8 cellular contexts compared by ENCODE assay signal in genomic region chr9:113375057-113376023, GRCh38. TPM values are rescaled to one million over a fixed set of nuclear protein-coding genes. Genes with fewer than 3 reads are reported as not detected.
DNase-seq lines count a peak whose midpoint lies in the region; ATAC-seq, FAIRE-seq and TF ChIP-seq lines count a peak whose summit lies in the region.

No MANE protein-coding gene starts in this region.

- peak overlapping the region; percentile 87 for H3K4me2 ChIP-seq in HepG2 (ENCODE audit: low read depth, low read length)

- TF ChIP-seq POLR2A in HepG2 (IDR thresholded peaks at IDR 0.05; ENCODE audit: insufficient read depth in 1 of 2, low read depth in 2 of 2, low read length in 2 of 2), result no peak

- H3K27ac Mint-ChIP-seq in activated naive CD8-positive, alpha-beta T cell treated with anti-CD3 and anti-CD28 coated beads, Interleukin-2, amount 50 U/mL, for 24 hours, result peak overlapping the region; percentile 61
- H3K27ac Mint-ChIP-seq in type B pancreatic cell, result peak overlapping the region; percentile 86

- CTCF ChIA-PET in HepG2 (lab: Yijun Ruan, JAX; ENCODE audit: low intra/inter-chr PET ratio, low total read pairs), result no interaction called here

- ATAC-seq in heart right ventricle (no peak), right cardiac atrium (no peak), HepG2 (no peak), GM21447 (IDR thresholded peaks at IDR 0.05; ENCODE audit: unreplicated experiment) (no peak), GM18907 (IDR thresholded peaks at IDR 0.05; ENCODE audit: unreplicated experiment) (no peak)
- ATAC-seq in activated naive CD8-positive, alpha-beta T cell treated with anti-CD3 and anti-CD28 coated beads, Interleukin-2, amount 50 U/mL, for 24 hours, result no peak

- no peak for FAIRE-seq in HepG2 (lab: Jason Lieb, UNC)

- H3K4me3 ChIP-seq in heart right ventricle (peak overlapping the region in 7 of 10 donors; percentile 66 to 98 (median 86)), right cardiac atrium (ENCODE audit: low read length) (no peak overlapping the region), HepG2 (replicated peaks in 1 of 3; ENCODE audit: insufficient read depth in 1 of 3, low read depth in 2 of 3, low read length in 3 of 3) (peak overlapping the region; percentile 80 to 99 (median 84))

- in situ Hi-C loops in HepG2 (cut with HindIII; ENCODE audit: extremely low pct_ligation_motif_present, low pct_unique_long_range_greater_than_20kb), result no loop called here

- H3K27me3 ChIP-seq in heart right ventricle (no peaks in the 10 kb centered on the region), right cardiac atrium (ENCODE audit: control insufficient read depth, insufficient read depth) (no peaks in the 10 kb centered on the region), HepG2 (ENCODE audit: control insufficient read depth in 1 of 2, insufficient read depth in 2 of 2, low read length in 2 of 2) (no peaks in the 10 kb centered on the region)

- POLR2A ChIA-PET in HepG2 (lab: Yijun Ruan, JAX), result interaction anchor here (0.7 to 3.5 kb wide), 4 partner anchors 9 to 25 kb away, joined by 4 to 35 read pairs (median 12); partner anchors contain the start of gene ALAD

- DNase-seq in heart right ventricle, result no peak
- DNase-seq in right cardiac atrium, result no peak
- no peak for DNase-seq in activated naive CD8-positive, alpha-beta T cell treated with anti-CD3 and anti-CD28 coated beads, Interleukin-2, amount 50 U/mL, for 24 hours
- no peak for DNase-seq in HepG2 (ENCODE audit: low spot score)
- no peak for DNase-seq in type B pancreatic cell (ENCODE audit: extremely low spot score, unreplicated experiment)
- no peak for DNase-seq in SKM-1 (lab: John Stamatoyannopoulos, UW; ENCODE audit: unreplicated experiment)

- WGBS in heart right ventricle, 2 donors, result 81 to 86% methylated on average over 6 of the region's 6 CpGs
- 90% methylated on average over 6 of the region's 6 CpGs for WGBS in right cardiac atrium
- WGBS in HepG2 (ENCODE audit: low lambda C conversion rate), result 59% methylated on average over 6 of the region's 6 CpGs

- H3K4me3 Mint-ChIP-seq in activated naive CD8-positive, alpha-beta T cell treated with anti-CD3 and anti-CD28 coated beads, Interleukin-2, amount 50 U/mL, for 24 hours, result peak overlapping the region; percentile 78
- H3K4me3 Mint-ChIP-seq in type B pancreatic cell, result peak overlapping the region; percentile 89

- H3K4me1 ChIP-seq in heart right ventricle, result peaks cover 0 to 17% (median 11%) of the 10 kb centered on the region in 9 donors
- H3K4me1 ChIP-seq in right cardiac atrium (ENCODE audit: control insufficient read depth, insufficient read depth, low read length), result peaks cover 2% of the 10 kb centered on the region
- peaks cover 74% of the 10 kb centered on the region for H3K4me1 ChIP-seq in HepG2 (ENCODE audit: insufficient read depth, low read length)

- BruUV-seq in HepG2 (replicated peaks; lab: Mats Ljungman, UMichigan), result TSS peak; percentile 70

- peaks cover 0 to 27% (median 16%) of the 10 kb centered on the region in 9 donors for H3K36me3 ChIP-seq in heart right ventricle
- H3K36me3 ChIP-seq in HepG2 (replicated peaks in 1 of 2; ENCODE audit: control insufficient read depth in 1 of 2, insufficient read depth in 2 of 2, low read length in 2 of 2), result peaks cover 4 to 10% of the 10 kb centered on the region in 2 experiments; a peak in 3 of 5 replicates

- intact Hi-C loops in heart right ventricle (cut with DNase I) (loop anchor here in 1 of 10 donors (5.0 kb wide), 1 partner anchor 33 kb away; the partner anchor contains the start of gene WDR31), right cardiac atrium (cut with DNase I) (no loop called here), HepG2 (cut with micrococcal nuclease; ENCODE audit: unreplicated experiment) (no loop called here)

- no peak for TF ChIP-seq CTCF in heart right ventricle (IDR thresholded peaks at IDR 0.05)
- TF ChIP-seq CTCF in HepG2 (CRISPR knock-in tag; IDR thresholded peaks at IDR 0.05), result no peak
- no peak for TF ChIP-seq CTCF in type B pancreatic cell (conservative IDR thresholded peaks at IDR 0.05)

- no peak overlapping the region for H2AFZ ChIP-seq in HepG2 (ENCODE audit: low read length)

- H3K9ac ChIP-seq in HepG2 (ENCODE audit: insufficient read depth, low read depth, low read length), result peak overlapping the region; percentile 89

- no peaks in the 10 kb centered on the region for H3K36me3 Mint-ChIP-seq in activated naive CD8-positive, alpha-beta T cell treated with anti-CD3 and anti-CD28 coated beads, Interleukin-2, amount 50 U/mL, for 24 hours (ENCODE audit: low read depth)
- peaks cover 10% of the 10 kb centered on the region for H3K36me3 Mint-ChIP-seq in type B pancreatic cell

- H3K9me3 ChIP-seq in heart right ventricle (no peaks in the 10 kb centered on the region), right cardiac atrium (ENCODE audit: control insufficient read depth, low read length) (no peaks in the 10 kb centered on the region), HepG2 (ENCODE audit: low read length) (no peaks in the 10 kb centered on the region)

- no peak for TF ChIP-seq RAD21 in HepG2 (CRISPR knock-in tag; IDR thresholded peaks at IDR 0.05)

- H3K9me3 Mint-ChIP-seq in activated naive CD8-positive, alpha-beta T cell treated with anti-CD3 and anti-CD28 coated beads, Interleukin-2, amount 50 U/mL, for 24 hours, result no peaks in the 10 kb centered on the region
- no peaks in the 10 kb centered on the region for H3K9me3 Mint-ChIP-seq in type B pancreatic cell

- H3K79me2 ChIP-seq in HepG2 (ENCODE audit: insufficient read depth, low read length), result peaks cover 15% of the 10 kb centered on the region

- H3K27ac ChIP-seq in heart right ventricle, result peak overlapping the region in 1 of 10 donors; percentile 5
- no peak overlapping the region for H3K27ac ChIP-seq in right cardiac atrium (ENCODE audit: low read length)
- peak overlapping the region; percentile 94 for H3K27ac ChIP-seq in HepG2 (ENCODE audit: extremely low read length, insufficient read depth, low read length)

- peaks cover 13% of the 10 kb centered on the region for H3K4me1 Mint-ChIP-seq in activated naive CD8-positive, alpha-beta T cell treated with anti-CD3 and anti-CD28 coated beads, Interleukin-2, amount 50 U/mL, for 24 hours
- peaks cover 22% of the 10 kb centered on the region for H3K4me1 Mint-ChIP-seq in type B pancreatic cell (ENCODE audit: unreplicated experiment)

- no peak for TF ChIP-seq EP300 in HepG2 (IDR thresholded peaks at IDR 0.05; ENCODE audit: low read depth in 2 of 2, low read length in 2 of 2)
- TF ChIP-seq EP300 in HepG2 (CRISPR knock-in tag; IDR thresholded peaks at IDR 0.05; ENCODE audit: borderline replicate concordance), result no peak

- peaks cover 16% of the 10 kb centered on the region for H4K20me1 ChIP-seq in HepG2 (ENCODE audit: insufficient read depth, low read length)

- peaks cover 5% of the 10 kb centered on the region for H3K27me3 Mint-ChIP-seq in activated naive CD8-positive, alpha-beta T cell treated with anti-CD3 and anti-CD28 coated beads, Interleukin-2, amount 50 U/mL, for 24 hours
- H3K27me3 Mint-ChIP-seq in type B pancreatic cell, result no peaks in the 10 kb centered on the region

RNA-seq across cellular contexts. Expression of gene HDHD3, which starts 1.4 kb away (rescaled TPM):
- total RNA-seq in heart right ventricle (10 to 100 TPM; 10.9 to 40.3 (median 17.2) TPM), right cardiac atrium (10 to 100 TPM; 11.0 to 20.0 (median 15.9) TPM), HepG2 (2016; rRNA removed; fragmentation: Illumina TruSeq; extraction: Trizol) (23.0 and 23.1 TPM in 2 replicates), type B pancreatic cell (ENCODE audit: low replicate concordance) (33.9 and 53.1 TPM in 2 replicates)
- polyA plus RNA-seq in heart right ventricle (10 to 100 TPM; 20.0 to 42.5 TPM), right cardiac atrium (19.6 TPM), HepG2 (2011; rRNA removed) (38.5 and 52.1 TPM in 2 replicates)
- 9.0 and 12.1 TPM in 2 replicates for total RNA-seq in HepG2 (2016; cell fraction: cytosol; rRNA removed; fragmentation: Illumina TruSeq; extraction: Trizol; ENCODE audit: low read depth)
- total RNA-seq in HepG2 (2016; cell fraction: insoluble cytoplasmic fraction; rRNA removed; fragmentation: Illumina TruSeq; extraction: Trizol), result 24.5 and 26.6 TPM in 2 replicates
- total RNA-seq in HepG2 (2016; cell fraction: membrane; rRNA removed; fragmentation: Illumina TruSeq; extraction: Trizol), result 14.8 and 21.9 TPM in 2 replicates
- 20.3 and 23.2 TPM in 2 replicates for total RNA-seq in HepG2 (2016; cell fraction: nucleus; rRNA removed; fragmentation: Illumina TruSeq; extraction: Trizol)
- polyA plus RNA-seq in HepG2 (2011; cell fraction: cytosol; rRNA removed), result 42.5 and 45.1 TPM in 2 replicates
- 48.3 and 66.3 TPM in 2 replicates for polyA plus RNA-seq in HepG2 (2011; cell fraction: nucleus; rRNA removed)
- polyA plus RNA-seq in HepG2 (2012), result 22.4 and 28.2 TPM in 2 replicates
- polyA plus RNA-seq in HepG2 (2016; cell fraction: cytosol; fragmentation: Illumina TruSeq; extraction: Trizol; ENCODE audit: low read depth), result 3.9 and 7.9 TPM in 2 replicates
- polyA plus RNA-seq in HepG2 (2016; cell fraction: insoluble cytoplasmic fraction; fragmentation: Illumina TruSeq; extraction: Trizol; ENCODE audit: low read depth), result 21.1 and 26.6 TPM in 2 replicates
- 9.6 and 14.6 TPM in 2 replicates for polyA plus RNA-seq in HepG2 (2016; cell fraction: membrane; fragmentation: Illumina TruSeq; extraction: Trizol; ENCODE audit: low read depth)
- 59.1 and 62.1 TPM in 2 replicates for polyA plus RNA-seq in HepG2 (2016; cell fraction: nucleus; fragmentation: Illumina TruSeq; extraction: Trizol; ENCODE audit: insufficient read depth, low read depth)
- polyA minus RNA-seq in HepG2 (2011; rRNA and poly(A)+ RNA removed; ENCODE audit: low replicate concordance), result 23.3 and 44.1 TPM in 2 replicates
- 15.5 and 15.6 TPM in 2 replicates for polyA minus RNA-seq in HepG2 (2011; cell fraction: cytosol; rRNA and poly(A)+ RNA removed)
- 18.0 and 26.0 TPM in 2 replicates for polyA minus RNA-seq in HepG2 (2011; cell fraction: nucleus; rRNA and poly(A)+ RNA removed)

RNA-seq across cellular contexts. Expression of gene ALAD, which starts 25.7 kb away (rescaled TPM):
- total RNA-seq in heart right ventricle (100 to 1,000 TPM in 6 of 10 donors, 10 to 100 TPM in 4; 60.9 to 239 (median 103) TPM), right cardiac atrium (10 to 100 TPM; 29.9 to 43.6 (median 42.1) TPM), HepG2 (2016; rRNA removed; fragmentation: Illumina TruSeq; extraction: Trizol) (21.8 and 23.0 TPM in 2 replicates), type B pancreatic cell (ENCODE audit: low replicate concordance) (41.4 and 57.0 TPM in 2 replicates)
- polyA plus RNA-seq in heart right ventricle (10 to 100 TPM; 48.4 to 54.9 TPM), right cardiac atrium (39.5 TPM), HepG2 (2011; rRNA removed) (30.1 and 40.5 TPM in 2 replicates)
- 5.0 and 5.9 TPM in 2 replicates for total RNA-seq in HepG2 (2016; cell fraction: cytosol; rRNA removed; fragmentation: Illumina TruSeq; extraction: Trizol; ENCODE audit: low read depth)
- total RNA-seq in HepG2 (2016; cell fraction: insoluble cytoplasmic fraction; rRNA removed; fragmentation: Illumina TruSeq; extraction: Trizol), result 21.5 and 22.8 TPM in 2 replicates
- 9.1 and 9.2 TPM in 2 replicates for total RNA-seq in HepG2 (2016; cell fraction: membrane; rRNA removed; fragmentation: Illumina TruSeq; extraction: Trizol)
- 16.1 and 20.0 TPM in 2 replicates for total RNA-seq in HepG2 (2016; cell fraction: nucleus; rRNA removed; fragmentation: Illumina TruSeq; extraction: Trizol)
- 15.7 and 16.1 TPM in 2 replicates for polyA plus RNA-seq in HepG2 (2011; cell fraction: cytosol; rRNA removed)
- 75.9 and 98.7 TPM in 2 replicates for polyA plus RNA-seq in HepG2 (2011; cell fraction: nucleus; rRNA removed)
- 48.3 and 58.9 TPM in 2 replicates for polyA plus RNA-seq in HepG2 (2012)
- polyA plus RNA-seq in HepG2 (2016; cell fraction: cytosol; fragmentation: Illumina TruSeq; extraction: Trizol; ENCODE audit: low read depth), result 6.7 and 7.3 TPM in 2 replicates
- polyA plus RNA-seq in HepG2 (2016; cell fraction: insoluble cytoplasmic fraction; fragmentation: Illumina TruSeq; extraction: Trizol; ENCODE audit: low read depth), result 21.4 and 28.7 TPM in 2 replicates
- 8.7 and 9.0 TPM in 2 replicates for polyA plus RNA-seq in HepG2 (2016; cell fraction: membrane; fragmentation: Illumina TruSeq; extraction: Trizol; ENCODE audit: low read depth)
- polyA plus RNA-seq in HepG2 (2016; cell fraction: nucleus; fragmentation: Illumina TruSeq; extraction: Trizol; ENCODE audit: insufficient read depth, low read depth), result 44.4 and 47.1 TPM in 2 replicates
- polyA minus RNA-seq in HepG2 (2011; rRNA and poly(A)+ RNA removed; ENCODE audit: low replicate concordance), result 22.4 and 56.5 TPM in 2 replicates
- 9.6 and 11.1 TPM in 2 replicates for polyA minus RNA-seq in HepG2 (2011; cell fraction: cytosol; rRNA and poly(A)+ RNA removed)
- 31.4 and 34.3 TPM in 2 replicates for polyA minus RNA-seq in HepG2 (2011; cell fraction: nucleus; rRNA and poly(A)+ RNA removed)

RNA-seq across cellular contexts. Expression of gene BSPRY, which starts 26.0 kb away (rescaled TPM):
- total RNA-seq in heart right ventricle (1 to 10 TPM in 8 of 10 donors, under 1 TPM in 2; 0.55 to 4.2 (median 1.6) TPM), right cardiac atrium (1 to 10 TPM in 3 of 4 donors, under 1 TPM in 1; 0.21 to 2.3 (median 1.6) TPM), HepG2 (2016; rRNA removed; fragmentation: Illumina TruSeq; extraction: Trizol) (0.09 and 0.13 TPM in 2 replicates), type B pancreatic cell (ENCODE audit: low replicate concordance) (9.0 and 22.6 TPM in 2 replicates)
- polyA plus RNA-seq in heart right ventricle (1 to 10 TPM in 1 of 2 donors, under 1 TPM in 1; 0.44 to 2.8 TPM), right cardiac atrium (1.4 TPM), HepG2 (2011; rRNA removed) (0.26 and 0.37 TPM in 2 replicates)
- 0.09 TPM in 1 of 2 replicates, not detected in the other for total RNA-seq in HepG2 (2016; cell fraction: cytosol; rRNA removed; fragmentation: Illumina TruSeq; extraction: Trizol; ENCODE audit: low read depth)
- 0.17 and 0.18 TPM in 2 replicates for total RNA-seq in HepG2 (2016; cell fraction: insoluble cytoplasmic fraction; rRNA removed; fragmentation: Illumina TruSeq; extraction: Trizol)
- total RNA-seq in HepG2 (2016; cell fraction: membrane; rRNA removed; fragmentation: Illumina TruSeq; extraction: Trizol), result 0.06 and 0.21 TPM in 2 replicates
- 0.19 and 0.22 TPM in 2 replicates for total RNA-seq in HepG2 (2016; cell fraction: nucleus; rRNA removed; fragmentation: Illumina TruSeq; extraction: Trizol)
- 0.31 and 0.40 TPM in 2 replicates for polyA plus RNA-seq in HepG2 (2011; cell fraction: cytosol; rRNA removed)
- 0.53 and 0.57 TPM in 2 replicates for polyA plus RNA-seq in HepG2 (2011; cell fraction: nucleus; rRNA removed)
- polyA plus RNA-seq in HepG2 (2012), result 0.20 and 0.25 TPM in 2 replicates
- 0.07 and 0.14 TPM in 2 replicates for polyA plus RNA-seq in HepG2 (2016; cell fraction: cytosol; fragmentation: Illumina TruSeq; extraction: Trizol; ENCODE audit: low read depth)
- polyA plus RNA-seq in HepG2 (2016; cell fraction: insoluble cytoplasmic fraction; fragmentation: Illumina TruSeq; extraction: Trizol; ENCODE audit: low read depth), result 0.10 TPM in 1 of 2 replicates, not detected in the other
- 0.08 and 0.09 TPM in 2 replicates for polyA plus RNA-seq in HepG2 (2016; cell fraction: membrane; fragmentation: Illumina TruSeq; extraction: Trizol; ENCODE audit: low read depth)
- 0.47 TPM in 1 of 2 replicates, not detected in the other for polyA plus RNA-seq in HepG2 (2016; cell fraction: nucleus; fragmentation: Illumina TruSeq; extraction: Trizol; ENCODE audit: insufficient read depth, low read depth)
- 0.12 TPM in 1 of 2 replicates, not detected in the other for polyA minus RNA-seq in HepG2 (2011; rRNA and poly(A)+ RNA removed; ENCODE audit: low replicate concordance)
- polyA minus RNA-seq in HepG2 (2011; cell fraction: cytosol; rRNA and poly(A)+ RNA removed), result not detected in 2 replicates
- polyA minus RNA-seq in HepG2 (2011; cell fraction: nucleus; rRNA and poly(A)+ RNA removed), result 0.25 TPM in 1 of 2 replicates, not detected in the other

RNA-seq across cellular contexts. Expression of gene POLE3, which starts 35.1 kb away (rescaled TPM):
- total RNA-seq in heart right ventricle, result 10 to 100 TPM; 19.0 to 26.9 (median 23.1) TPM
- 10 to 100 TPM; 14.2 to 45.0 TPM for polyA plus RNA-seq in heart right ventricle
- 10 to 100 TPM; 19.7 to 22.4 (median 20.5) TPM for total RNA-seq in right cardiac atrium
- 18.0 TPM for polyA plus RNA-seq in right cardiac atrium
- 77.2 and 93.1 TPM in 2 replicates for total RNA-seq in HepG2 (2016; rRNA removed; fragmentation: Illumina TruSeq; extraction: Trizol)
- 16.4 and 16.7 TPM in 2 replicates for total RNA-seq in HepG2 (2016; cell fraction: cytosol; rRNA removed; fragmentation: Illumina TruSeq; extraction: Trizol; ENCODE audit: low read depth)
- 79.2 and 96.3 TPM in 2 replicates for total RNA-seq in HepG2 (2016; cell fraction: insoluble cytoplasmic fraction; rRNA removed; fragmentation: Illumina TruSeq; extraction: Trizol)
- 47.2 and 48.0 TPM in 2 replicates for total RNA-seq in HepG2 (2016; cell fraction: membrane; rRNA removed; fragmentation: Illumina TruSeq; extraction: Trizol)
- 34.4 and 38.5 TPM in 2 replicates for total RNA-seq in HepG2 (2016; cell fraction: nucleus; rRNA removed; fragmentation: Illumina TruSeq; extraction: Trizol)
- 25.9 and 36.0 TPM in 2 replicates for polyA plus RNA-seq in HepG2 (2011; rRNA removed)
- 23.9 and 28.7 TPM in 2 replicates for polyA plus RNA-seq in HepG2 (2011; cell fraction: cytosol; rRNA removed)
- 30.3 and 34.7 TPM in 2 replicates for polyA plus RNA-seq in HepG2 (2011; cell fraction: nucleus; rRNA removed)
- polyA plus RNA-seq in HepG2 (2012), result 17.9 and 29.2 TPM in 2 replicates
- polyA plus RNA-seq in HepG2 (2016; cell fraction: cytosol; fragmentation: Illumina TruSeq; extraction: Trizol; ENCODE audit: low read depth), result 15.0 and 17.3 TPM in 2 replicates
- polyA plus RNA-seq in HepG2 (2016; cell fraction: insoluble cytoplasmic fraction; fragmentation: Illumina TruSeq; extraction: Trizol; ENCODE audit: low read depth), result 103 and 111 TPM in 2 replicates
- polyA plus RNA-seq in HepG2 (2016; cell fraction: membrane; fragmentation: Illumina TruSeq; extraction: Trizol; ENCODE audit: low read depth), result 40.3 and 43.4 TPM in 2 replicates
- polyA plus RNA-seq in HepG2 (2016; cell fraction: nucleus; fragmentation: Illumina TruSeq; extraction: Trizol; ENCODE audit: insufficient read depth, low read depth), result 75.6 and 79.1 TPM in 2 replicates
- polyA minus RNA-seq in HepG2 (2011; rRNA and poly(A)+ RNA removed; ENCODE audit: low replicate concordance), result 17.7 and 85.1 TPM in 2 replicates
- polyA minus RNA-seq in HepG2 (2011; cell fraction: cytosol; rRNA and poly(A)+ RNA removed), result 7.1 and 10.4 TPM in 2 replicates
- 12.1 and 14.3 TPM in 2 replicates for polyA minus RNA-seq in HepG2 (2011; cell fraction: nucleus; rRNA and poly(A)+ RNA removed)
- 43.2 and 54.9 TPM in 2 replicates for total RNA-seq in type B pancreatic cell (ENCODE audit: low replicate concordance)

RNA-seq across cellular contexts. Expression of gene C9orf43, which starts 35.2 kb away (rescaled TPM):
- total RNA-seq in heart right ventricle, result 1 to 10 TPM in 1 of 10 donors, under 1 TPM in 7, not detected in 2; 0.17 to 1.1 (median 0.31) TPM
- under 1 TPM; 0.06 to 0.29 TPM for polyA plus RNA-seq in heart right ventricle
- total RNA-seq in right cardiac atrium, result under 1 TPM; 0.20 to 0.47 (median 0.20) TPM
- 0.23 TPM for polyA plus RNA-seq in right cardiac atrium
- 0.18 and 0.31 TPM in 2 replicates for total RNA-seq in HepG2 (2016; rRNA removed; fragmentation: Illumina TruSeq; extraction: Trizol)
- 1.0 and 1.1 TPM in 2 replicates for total RNA-seq in HepG2 (2016; cell fraction: cytosol; rRNA removed; fragmentation: Illumina TruSeq; extraction: Trizol; ENCODE audit: low read depth)
- 0.22 and 0.30 TPM in 2 replicates for total RNA-seq in HepG2 (2016; cell fraction: insoluble cytoplasmic fraction; rRNA removed; fragmentation: Illumina TruSeq; extraction: Trizol)
- total RNA-seq in HepG2 (2016; cell fraction: membrane; rRNA removed; fragmentation: Illumina TruSeq; extraction: Trizol), result 0.86 and 1.2 TPM in 2 replicates
- total RNA-seq in HepG2 (2016; cell fraction: nucleus; rRNA removed; fragmentation: Illumina TruSeq; extraction: Trizol), result 0.31 and 0.34 TPM in 2 replicates
- 0.14 and 0.24 TPM in 2 replicates for polyA plus RNA-seq in HepG2 (2011; rRNA removed)
- polyA plus RNA-seq in HepG2 (2011; cell fraction: cytosol; rRNA removed), result 0.13 and 0.21 TPM in 2 replicates
- 0.13 and 0.16 TPM in 2 replicates for polyA plus RNA-seq in HepG2 (2011; cell fraction: nucleus; rRNA removed)
- polyA plus RNA-seq in HepG2 (2012), result 0.16 and 0.21 TPM in 2 replicates
- polyA plus RNA-seq in HepG2 (2016; cell fraction: cytosol; fragmentation: Illumina TruSeq; extraction: Trizol; ENCODE audit: low read depth), result 0.17 and 0.55 TPM in 2 replicates
- 0.55 and 0.64 TPM in 2 replicates for polyA plus RNA-seq in HepG2 (2016; cell fraction: insoluble cytoplasmic fraction; fragmentation: Illumina TruSeq; extraction: Trizol; ENCODE audit: low read depth)
- polyA plus RNA-seq in HepG2 (2016; cell fraction: membrane; fragmentation: Illumina TruSeq; extraction: Trizol; ENCODE audit: low read depth), result 0.66 and 0.74 TPM in 2 replicates
- polyA plus RNA-seq in HepG2 (2016; cell fraction: nucleus; fragmentation: Illumina TruSeq; extraction: Trizol; ENCODE audit: insufficient read depth, low read depth), result 0.22 and 0.23 TPM in 2 replicates
- 0.46 and 3.7 TPM in 2 replicates for polyA minus RNA-seq in HepG2 (2011; rRNA and poly(A)+ RNA removed; ENCODE audit: low replicate concordance)
- 0.26 and 0.30 TPM in 2 replicates for polyA minus RNA-seq in HepG2 (2011; cell fraction: cytosol; rRNA and poly(A)+ RNA removed)
- polyA minus RNA-seq in HepG2 (2011; cell fraction: nucleus; rRNA and poly(A)+ RNA removed), result 0.77 and 0.99 TPM in 2 replicates
- total RNA-seq in type B pancreatic cell (ENCODE audit: low replicate concordance), result 0.80 and 0.88 TPM in 2 replicates
